ENCODE assay signal across 18 cellular contexts in genomic region chr5:39068099-39068498, GRCh38. TPM values are rescaled to one million over a fixed set of nuclear protein-coding genes. Genes with fewer than 3 reads are reported as not detected.
DNase-seq lines count a peak whose midpoint lies in the region; ATAC-seq, FAIRE-seq and TF ChIP-seq lines count a peak whose summit lies in the region.
"Had no signal": no experiment of that assay in that cellular context is flagged by ENCODE, and none has a peak within 500 bp of the region (broad histone marks: within the 10 kb centered on the region; RNA-seq: fewer than 3 reads in every experiment).

No MANE protein-coding gene starts in this region.

- H3K4me1 ChIP-seq in lower lobe of right lung (peaks cover 40% of the 10 kb centered on the region), psoas muscle (peaks cover 74% of the 10 kb centered on the region), gastrocnemius medialis (peaks cover 58 to 64% of the 10 kb centered on the region in 2 donors)

- peak; percentile 38 for FAIRE-seq in H54 (lab: Jason Lieb, UNC)
- FAIRE-seq: GM12878, HepG2, HTR-8/SVneo had no signal

- H3K36me3 ChIP-seq in lower lobe of right lung (peaks cover 11% of the 10 kb centered on the region), psoas muscle (ENCODE audit: insufficient read depth in 1 of 2, low read depth in 1 of 2) (peaks cover 0 to 14% of the 10 kb centered on the region in 2 donors), gastrocnemius medialis (no peaks in the 10 kb centered on the region)

- H3K27me3 ChIP-seq in lower lobe of right lung (ENCODE audit: low read depth) (no peaks in the 10 kb centered on the region), psoas muscle (ENCODE audit: insufficient read depth in 3 of 3, low read length in 2 of 3) (no peaks in the 10 kb centered on the region), gastrocnemius medialis (no peaks in the 10 kb centered on the region)
- H3K27me3 ChIP-seq: BLaER1 treated with 17β-estradiol and CSF1 and Interleukin-3, amounts not matched to agents 10 nM and 100 nM had no signal

- peaks cover 4% of the 10 kb centered on the region for H3K9me3 ChIP-seq in lower lobe of right lung
- H3K9me3 ChIP-seq in psoas muscle = no peaks in the 10 kb centered on the region
- no peaks in the 10 kb centered on the region for H3K9me3 ChIP-seq in gastrocnemius medialis

- H3K27ac ChIP-seq in lower lobe of right lung (no peak overlapping the region), psoas muscle (peak overlapping the region; percentile 26), gastrocnemius medialis (no peak overlapping the region)
- H3K27ac ChIP-seq: BLaER1 treated with 17β-estradiol and CSF1 and Interleukin-3, amounts not matched to agents 10 nM and 100 nM had no signal

- DNase-seq in H54 (ENCODE audit: insufficient read length, low spot score) = no peak
- peak; percentile 24 for DNase-seq in amniotic epithelial cell (ENCODE audit: low read depth)
- DNase-seq in lower lobe of right lung = no peak
- no peak for DNase-seq in psoas muscle
- no peak for DNase-seq in gastrocnemius medialis
- no peak for DNase-seq in cerebellar nuclear complex (lab: John Stamatoyannopoulos, UW)
- DNase-seq in occipital lobe (lab: John Stamatoyannopoulos, UW) = no peak
- DNase-seq: CD8-positive, alpha-beta T cell; DMS 273 treated with DMSO at 0.1 percent for 48 hours; DMS53; DND-41; EL; HCEC 1CT had no signal

- H3K4me3 ChIP-seq in lower lobe of right lung = no peak overlapping the region
- H3K4me3 ChIP-seq in psoas muscle = no peak overlapping the region
- H3K4me3 ChIP-seq in gastrocnemius medialis = no peak overlapping the region
- H3K4me3 ChIP-seq: BLaER1 treated with 17β-estradiol and CSF1 and Interleukin-3, amounts not matched to agents 10 nM and 100 nM; GM12878 had no signal

- intact Hi-C loops in lower lobe of right lung (cut with DNase I) = no loop called here
- intact Hi-C loops in psoas muscle (cut with DNase I) = loop anchor here in 1 of 2 donors (5.0 kb wide), 1 partner anchor 51 kb away; no protein-coding TSS in a partner anchor
- intact Hi-C loops in gastrocnemius medialis (cut with DNase I; ENCODE audit: low total_unique reads) = loop anchor here (5.0 kb wide), 1 partner anchor 504 kb away; no protein-coding TSS in a partner anchor

- 90 to 93% (median 91%) methylated on average over 3 of the region's 3 CpGs for WGBS in psoas muscle, 3 donors

- no peak for TF ChIP-seq CTCF in lower lobe of right lung (IDR thresholded peaks at IDR 0.05)
- no peak for TF ChIP-seq CTCF in psoas muscle (IDR thresholded peaks at IDR 0.05)
- no peak for TF ChIP-seq CTCF in gastrocnemius medialis (IDR thresholded peaks at IDR 0.05 in 4 of 5, conservative IDR thresholded peaks at IDR 0.05 in 1 of 5)

- in situ Hi-C loops in gastrocnemius medialis (cut with MboI; ENCODE audit: low sequenced_read_pairs in 4 of 4) = loop anchor here in 1 of 4 donors (10.0 kb wide), 1 partner anchor 53 kb away; no protein-coding TSS in a partner anchor

- TF ChIP-seq POLR2A in H54 (IDR thresholded peaks at IDR 0.05; ENCODE audit: low read depth, low read length) (no peak), gastrocnemius medialis (IDR thresholded peaks at IDR 0.05) (no peak)

- ATAC-seq in lower lobe of right lung (peak; percentile 21 to 67), psoas muscle (no peak), gastrocnemius medialis (no peak), HG03469 (IDR thresholded peaks at IDR 0.05; ENCODE audit: unreplicated experiment) (no peak)
- ATAC-seq: CD8-positive, alpha-beta T cell; GM12878; HepG2 had no signal

RNA-seq across cellular contexts. Expression of gene RICTOR, which starts 6.1 kb away (rescaled TPM):
- total RNA-seq in lower lobe of right lung = 52.1 TPM
- 10 to 100 TPM; 34.0 to 46.7 (median 41.0) TPM for total RNA-seq in psoas muscle
- 1 to 10 TPM; 2.7 to 9.5 (median 6.4) TPM for polyA plus RNA-seq in psoas muscle
- total RNA-seq in gastrocnemius medialis = 10 to 100 TPM; 28.9 to 56.9 (median 37.0) TPM
- 87.3 TPM for total RNA-seq in occipital lobe

Comparison
In these comparisons a context has a peak if more than half of its experiments do, and no peak if none do; other contexts are left out.
1. ATAC-seq: peak in lower lobe of right lung (2 of 2); none in psoas muscle (0 of 4), gastrocnemius medialis (0 of 2) and HG03469 (single experiment).